10 cellular contexts compared by ENCODE assay signal in the genomic region with DNA sequence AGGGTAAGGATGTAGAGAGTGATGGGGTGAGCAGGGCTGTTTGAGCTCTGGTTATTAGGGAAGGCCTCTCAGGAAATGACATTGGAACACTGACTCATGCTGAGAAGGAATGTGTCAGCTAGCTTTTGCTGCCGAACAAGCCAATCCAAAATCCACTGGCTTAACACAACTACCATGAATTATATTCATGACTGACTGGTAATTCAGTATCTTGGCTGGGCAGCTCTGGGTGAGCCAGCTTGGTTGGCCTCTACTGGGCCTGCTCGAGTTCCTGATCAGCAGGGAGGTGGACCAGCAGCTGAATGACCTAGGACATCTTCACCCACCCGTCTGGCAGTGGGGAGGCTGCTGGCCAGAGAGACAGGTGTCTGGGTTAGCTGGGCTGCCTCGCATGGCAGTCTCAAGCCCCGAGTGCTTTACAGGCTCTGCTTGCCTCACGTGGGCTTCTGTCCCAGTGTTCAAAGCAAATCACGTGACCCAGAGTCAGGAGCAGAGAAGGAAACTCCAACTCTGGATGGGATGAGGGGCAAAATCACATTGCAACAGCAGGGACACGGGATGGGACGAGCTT.
DNase-seq lines count a peak whose midpoint lies in the region; TF ChIP-seq lines count a peak whose summit lies in the region.
"Had no signal": no experiment of that assay in that cellular context is flagged by ENCODE, and none has a peak within 500 bp of the region (broad histone marks: within the 10 kb centered on the region; RNA-seq: fewer than 3 reads in every experiment).

No MANE protein-coding gene starts in this region.

- TF ChIP-seq EP300 in Ishikawa (IDR thresholded peaks at IDR 0.05; ENCODE audit: borderline replicate concordance) = no peak

- peak; percentile 84 for DNase-seq in AG08395 (ENCODE audit: low spot score)
- peak; percentile 69 to 84 for DNase-seq in lung microvascular endothelial cell (ENCODE audit: low read depth in 2 of 2)
- DNase-seq in NCI-H2029 treated with DMSO at 0.1 percent for 48 hours (lab: John Stamatoyannopoulos, UW) = no peak
- DNase-seq in ureter (ENCODE audit: low spot score) = no peak
- no peak for DNase-seq in NCI-H774 (lab: John Stamatoyannopoulos, UW)
- DNase-seq in NCI-H524 treated with DMSO at 0.1 percent for 48 hours (lab: John Stamatoyannopoulos, UW) = no peak
- DNase-seq: activated CD4-positive, alpha-beta T cell treated with anti-CD3 and anti-CD28 coated beads for 1 hour; GOT3 had no signal

- H3K27ac ChIP-seq in cingulate gyrus (ENCODE audit: low read depth, low read length) = peak overlapping the region; percentile 51

- no peak for TF ChIP-seq RAD21 in Ishikawa (IDR thresholded peaks at IDR 0.05; ENCODE audit: low read depth)

TF ChIP-seq in Ishikawa, 13 proteins besides CTCF, POLR2A, EP300 and RAD21:
- TF ChIP-seq TEAD4 (IDR thresholded peaks at IDR 0.05) (no peak), YY1 (IDR thresholded peaks at IDR 0.05; ENCODE audit: low read depth) (no peak), NFIC (IDR thresholded peaks at IDR 0.05) (no peak), USF1 (IDR thresholded peaks at IDR 0.05) (0 out of 2 replicates have a peak, but pooled peaks have one; percentile 10), EGR1 (IDR thresholded peaks at IDR 0.05) (no peak)

Comparison
In these comparisons a context has a peak if more than half of its experiments do, and no peak if none do; other contexts are left out.
1. DNase-seq: peak in AG08395 (single experiment) and lung microvascular endothelial cell (2 of 2); none in NCI-H2029 treated with DMSO at 0.1 percent for 48 hours (single experiment), ureter (single experiment), NCI-H774 (single experiment) and NCI-H524 treated with DMSO at 0.1 percent for 48 hours (single experiment).